In the genomic region with DNA sequence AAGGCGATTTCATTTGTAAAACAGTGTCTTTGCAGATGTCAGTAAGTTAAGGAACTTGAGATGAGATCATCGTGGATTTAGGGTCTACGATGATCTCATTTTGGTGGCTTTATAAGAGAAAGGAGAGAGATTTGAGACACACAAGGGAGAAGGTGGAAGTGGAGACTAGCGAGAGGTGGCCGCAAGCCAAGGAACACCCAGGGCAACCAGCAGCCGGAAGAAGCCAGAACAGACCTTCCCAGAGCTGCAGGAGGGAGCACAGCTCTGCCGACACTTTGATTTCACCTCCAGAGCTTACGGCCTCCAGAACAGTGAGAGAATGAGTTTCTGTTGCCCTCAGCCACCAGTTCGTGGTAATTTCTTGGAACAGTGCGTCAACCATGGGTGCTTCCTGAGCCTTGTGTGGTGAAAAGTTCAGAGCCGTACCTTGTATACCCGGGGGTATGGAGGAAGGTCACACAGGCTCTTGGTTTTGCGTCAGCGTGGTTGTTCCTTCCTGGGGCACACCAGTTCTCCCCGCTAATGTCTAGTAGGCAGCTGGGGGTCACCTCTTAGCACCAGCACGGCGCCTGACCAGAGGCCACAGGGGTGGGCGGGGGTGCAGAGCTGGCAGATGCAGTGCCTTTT, we compare ENCODE assay signal across 10 cellular contexts. TPM values are rescaled to one million over a fixed set of nuclear protein-coding genes. Genes with fewer than 3 reads are reported as not detected.
DNase-seq lines count a peak whose midpoint lies in the region; FAIRE-seq and TF ChIP-seq lines count a peak whose summit lies in the region.
"Had no signal": no experiment of that assay in that cellular context is flagged by ENCODE, and none has a peak within 500 bp of the region (broad histone marks: within the 10 kb centered on the region; RNA-seq: fewer than 3 reads in every experiment).

No MANE protein-coding gene starts in this region.

- H3K4me3 ChIP-seq in tibial nerve = peak overlapping the region in 2 of 4 donors; percentile 1 to 22

- peaks cover 0 to 71% (median 27%) of the 10 kb centered on the region in 4 donors for H3K4me1 ChIP-seq in tibial nerve

- no peaks in the 10 kb centered on the region for H3K9me3 ChIP-seq in tibial nerve

- no peak for TF ChIP-seq CTCF in Calu3 (IDR thresholded peaks at IDR 0.05; ENCODE audit: unreplicated experiment)
- peak in 1 of 5 experiments; percentile 8 for TF ChIP-seq CTCF in tibial nerve (IDR thresholded peaks at IDR 0.05)
- no peak for TF ChIP-seq CTCF in endothelial cell (IDR thresholded peaks at IDR 0.05; ENCODE audit: unreplicated experiment)

- H3K4me1 Mint-ChIP-seq in Calu3 (ENCODE audit: low read depth, unreplicated experiment) (peaks cover 38% of the 10 kb centered on the region), endothelial cell (ENCODE audit: unreplicated experiment) (peaks cover 35% of the 10 kb centered on the region)
- H3K4me1 Mint-ChIP-seq in dendritic cell treated with granulocyte-macrophage colony-stimulating factor and Interleukin-4, amounts not matched to agents 40 ng/mL and 50 ng/mL, for 4 days (ENCODE audit: low read depth) = peaks cover 58% of the 10 kb centered on the region

- H3K4me3 Mint-ChIP-seq in Calu3 (ENCODE audit: low read depth, unreplicated experiment) = no peak overlapping the region
- peak overlapping the region; percentile 75 for H3K4me3 Mint-ChIP-seq in dendritic cell treated with granulocyte-macrophage colony-stimulating factor and Interleukin-4, amounts not matched to agents 40 ng/mL and 50 ng/mL, for 4 days
- H3K4me3 Mint-ChIP-seq in endothelial cell (ENCODE audit: unreplicated experiment) = no peak overlapping the region

- CTCF ChIA-PET in Calu3 (lab: Charles Lee) = interaction anchor here (0.5 to 1.0 kb wide), 2 partner anchors 39 to 128 kb away, joined by 3 to 5 read pairs; no protein-coding TSS in a partner anchor

- peak overlapping the region; percentile 55 to 83 (median 78) for H3K27ac ChIP-seq in tibial nerve
- H3K27ac ChIP-seq: VCaP had no signal

- H3K9me3 Mint-ChIP-seq in Calu3 (ENCODE audit: low read depth, unreplicated experiment) = no peaks in the 10 kb centered on the region
- H3K9me3 Mint-ChIP-seq in dendritic cell treated with granulocyte-macrophage colony-stimulating factor and Interleukin-4, amounts not matched to agents 40 ng/mL and 50 ng/mL, for 4 days = no peaks in the 10 kb centered on the region
- no peaks in the 10 kb centered on the region for H3K9me3 Mint-ChIP-seq in endothelial cell (ENCODE audit: unreplicated experiment)

- DNase-seq in Calu3 (no peak), posterior vena cava (ENCODE audit: low spot score) (peak; percentile 90), tibial nerve (ENCODE audit: low spot score in 2 of 2) (peak; percentile 44 to 65), NCI-H187 treated with DMSO at 0.1 percent for 48 hours (lab: John Stamatoyannopoulos, UW) (no peak), endothelial cell (ENCODE audit: low spot score) (no peak), frontal cortex (ENCODE audit: low spot score in 2 of 2) (no peak)
- peak; percentile 59 to 71 for DNase-seq in activated CD4-positive, alpha-beta T cell treated with anti-CD3 and anti-CD28 coated beads, Interleukin-2, amount 50 U/mL, for 48 hours

- H3K36me3 Mint-ChIP-seq in Calu3 (ENCODE audit: insufficient read depth, unreplicated experiment) (peaks cover 16% of the 10 kb centered on the region), endothelial cell (ENCODE audit: low read depth, unreplicated experiment) (peaks cover 5% of the 10 kb centered on the region)
- no peaks in the 10 kb centered on the region for H3K36me3 Mint-ChIP-seq in dendritic cell treated with granulocyte-macrophage colony-stimulating factor and Interleukin-4, amounts not matched to agents 40 ng/mL and 50 ng/mL, for 4 days (ENCODE audit: low read depth)

- WGBS in tibial nerve, 2 donors = 49 to 52% methylated on average over 18 of the region's 18 CpGs

- TF ChIP-seq EP300 in tibial nerve (IDR thresholded peaks at IDR 0.05) = peak; percentile 78 to 87

- H3K27ac Mint-ChIP-seq in Calu3 (ENCODE audit: unreplicated experiment) (peak overlapping the region; percentile 16), endothelial cell (ENCODE audit: unreplicated experiment) (no peak overlapping the region)
- peak overlapping the region; percentile 93 for H3K27ac Mint-ChIP-seq in dendritic cell treated with granulocyte-macrophage colony-stimulating factor and Interleukin-4, amounts not matched to agents 40 ng/mL and 50 ng/mL, for 4 days

- no peak for FAIRE-seq in frontal cortex (lab: Jason Lieb, UNC)
- FAIRE-seq: G401.6 had no signal

- TF ChIP-seq POLR2A in tibial nerve (IDR thresholded peaks at IDR 0.05) = peak in 1 of 2 donors; percentile 58

- intact Hi-C loops in Calu3 (cut with micrococcal nuclease; ENCODE audit: unreplicated experiment) = no loop called here
- intact Hi-C loops in dendritic cell treated with granulocyte-macrophage colony-stimulating factor and Interleukin-4, amounts not matched to agents 40 ng/mL and 50 ng/mL, for 4 days (cut with micrococcal nuclease) = no loop called here
- intact Hi-C loops in posterior vena cava (cut with DNase I) = no loop called here

- no peaks in the 10 kb centered on the region for H3K27me3 Mint-ChIP-seq in Calu3 (ENCODE audit: unreplicated experiment)
- H3K27me3 Mint-ChIP-seq in dendritic cell treated with granulocyte-macrophage colony-stimulating factor and Interleukin-4, amounts not matched to agents 40 ng/mL and 50 ng/mL, for 4 days = no peaks in the 10 kb centered on the region
- H3K27me3 Mint-ChIP-seq in endothelial cell (ENCODE audit: unreplicated experiment) = peaks cover 2% of the 10 kb centered on the region

- H3K36me3 ChIP-seq in tibial nerve = no peaks in the 10 kb centered on the region

- BruUV-seq in Calu3 (replicated peaks; lab: Mats Ljungman, UMichigan) = no TSS peak

- H3K27me3 ChIP-seq in tibial nerve = no peaks in the 10 kb centered on the region

RNA-seq across cellular contexts. Expression of gene SEC14L1, which starts 12.9 kb away (rescaled TPM):
- total RNA-seq in Calu3 (2022) (46.3 and 50.6 TPM in 2 replicates), posterior vena cava (10 to 100 TPM; 66.1 to 78.3 TPM), tibial nerve (100 to 1,000 TPM in 2 of 4 donors, 10 to 100 TPM in 2; 51.1 to 113 (median 81.7) TPM), endothelial cell (ENCODE audit: unreplicated experiment) (315 TPM), frontal cortex (56.3 TPM)

Comparison
In these comparisons a context has a peak if more than half of its experiments do, and no peak if none do; other contexts are left out.
1. DNase-seq: peak in activated CD4-positive, alpha-beta T cell treated with anti-CD3 and anti-CD28 coated beads, Interleukin-2, amount 50 U/mL, for 48 hours (2 of 2), posterior vena cava (single experiment) and tibial nerve (2 of 2); none in Calu3 (single experiment), NCI-H187 treated with DMSO at 0.1 percent for 48 hours (single experiment), endothelial cell (single experiment) and frontal cortex (0 of 2).